ENCODE assay signal across 9 cellular contexts in the genomic region with DNA sequence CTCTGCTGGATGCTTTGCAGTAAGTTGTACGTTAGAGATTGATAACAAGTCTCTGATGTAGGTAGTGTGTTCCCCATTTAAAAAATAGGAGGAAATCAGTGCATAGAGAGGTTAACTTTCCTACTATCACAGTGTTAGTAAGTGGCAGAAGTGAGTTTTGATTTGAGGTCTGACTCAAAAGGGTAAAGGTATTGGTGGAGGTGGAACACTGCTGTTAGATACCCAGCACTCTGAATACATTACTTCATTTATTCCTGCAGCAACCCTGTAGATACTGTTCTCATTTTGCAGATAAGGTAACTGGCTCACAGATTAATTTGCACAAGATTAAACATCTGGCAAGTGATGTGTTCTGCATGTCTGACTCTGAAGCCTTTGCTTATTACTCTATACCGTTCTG. TPM values are rescaled to one million over a fixed set of nuclear protein-coding genes. Genes with fewer than 3 reads are reported as not detected.
DNase-seq lines count a peak whose midpoint lies in the region; ATAC-seq, FAIRE-seq and TF ChIP-seq lines count a peak whose summit lies in the region.
"Had no signal": no experiment of that assay in that cellular context is flagged by ENCODE, and none has a peak within 500 bp of the region (broad histone marks: within the 10 kb centered on the region; RNA-seq: fewer than 3 reads in every experiment).

No MANE protein-coding gene starts in this region.

- intact Hi-C loops in activated naive CD4-positive, alpha-beta T cell treated with anti-CD3 and anti-CD28 coated beads for 36 hours (cut with micrococcal nuclease) = no loop called here
- intact Hi-C loops in kidney (cut with DNase I) = no loop called here

- H3K27me3 Mint-ChIP-seq in activated naive CD4-positive, alpha-beta T cell treated with anti-CD3 and anti-CD28 coated beads for 36 hours (ENCODE audit: low read depth) = no peaks in the 10 kb centered on the region
- no peaks in the 10 kb centered on the region for H3K27me3 Mint-ChIP-seq in activated T-helper 17 cell treated with anti-CD3 and anti-CD28 coated beads, Interleukin-2, amount 50 U/mL, for 72 hours
- no peaks in the 10 kb centered on the region for H3K27me3 Mint-ChIP-seq in T-cell

- ATAC-seq in activated naive CD4-positive, alpha-beta T cell treated with anti-CD3 and anti-CD28 coated beads, Interleukin-2, amount 50 U/mL, for 72 hours = peak; percentile 17 to 78
- ATAC-seq in activated T-helper 17 cell treated with anti-CD3 and anti-CD28 coated beads, Interleukin-2, amount 50 U/mL, for 72 hours (replicated peaks) = peak; percentile 57
- no peak for ATAC-seq in thoracic aorta (ENCODE audit: insufficient number of reproducible peaks, low FRiP score, low read depth)
- ATAC-seq in T-cell (replicated peaks in 1 of 4) = no peak
- ATAC-seq in HG03460 (IDR thresholded peaks at IDR 0.05; ENCODE audit: unreplicated experiment) = no peak
- ATAC-seq: activated CD8-positive, alpha-beta memory T cell treated with anti-CD3 and anti-CD28 coated beads, Interleukin-2, amount 10 ng/mL, durations not matched to agents 7 days and 5 days had no signal

- POLR2A ChIA-PET in T-cell (lab: Charles Lee) = no interaction called here

- H3K36me3 ChIP-seq in kidney (ENCODE audit: control insufficient read depth in 1 of 2, insufficient read depth in 2 of 2, low read length in 2 of 2) = no peaks in the 10 kb centered on the region
- H3K36me3 ChIP-seq in thoracic aorta = no peaks in the 10 kb centered on the region

- H3K4me3 Mint-ChIP-seq in activated naive CD4-positive, alpha-beta T cell treated with anti-CD3 and anti-CD28 coated beads for 36 hours = no peak overlapping the region
- H3K4me3 Mint-ChIP-seq in activated T-helper 17 cell treated with anti-CD3 and anti-CD28 coated beads, Interleukin-2, amount 50 U/mL, for 72 hours = peak overlapping the region; percentile 86
- peak overlapping the region in 1 of 3 donors; percentile 94 for H3K4me3 Mint-ChIP-seq in T-cell
- H3K4me3 Mint-ChIP-seq: activated CD8-positive, alpha-beta memory T cell treated with anti-CD3 and anti-CD28 coated beads, Interleukin-2, amount 10 ng/mL, durations not matched to agents 7 days and 5 days had no signal

- H3K4me3 ChIP-seq in kidney (ENCODE audit: low read length in 2 of 2) = peak overlapping the region; percentile 43 to 89
- peak overlapping the region; percentile 82 for H3K4me3 ChIP-seq in thoracic aorta

- H3K4me1 Mint-ChIP-seq in activated naive CD4-positive, alpha-beta T cell treated with anti-CD3 and anti-CD28 coated beads for 36 hours (ENCODE audit: low read depth) = peaks cover 33% of the 10 kb centered on the region
- H3K4me1 Mint-ChIP-seq in activated T-helper 17 cell treated with anti-CD3 and anti-CD28 coated beads, Interleukin-2, amount 50 U/mL, for 72 hours = peaks cover 32% of the 10 kb centered on the region
- peaks cover 48 to 55% (median 49%) of the 10 kb centered on the region in 3 donors for H3K4me1 Mint-ChIP-seq in T-cell

- FAIRE-seq in kidney (lab: Jason Lieb, UNC) = no peak

- H3K9me3 ChIP-seq in kidney (ENCODE audit: control insufficient read depth in 1 of 2, low read length in 2 of 2) = no peaks in the 10 kb centered on the region
- no peaks in the 10 kb centered on the region for H3K9me3 ChIP-seq in thoracic aorta

- TF ChIP-seq CTCF in kidney (IDR thresholded peaks at IDR 0.05; ENCODE audit: borderline replicate concordance, extremely low read depth, insufficient read depth) = no peak
- no peak for TF ChIP-seq CTCF in thoracic aorta (IDR thresholded peaks at IDR 0.05)

- H3K4me1 ChIP-seq in kidney (ENCODE audit: control insufficient read depth in 1 of 2, insufficient read depth in 1 of 2, low read depth in 1 of 2, low read length in 2 of 2) (peaks cover 6 to 7% of the 10 kb centered on the region in 2 donors), thoracic aorta (ENCODE audit: control insufficient read depth in 1 of 2, low read depth in 2 of 2) (peaks cover 5 to 41% of the 10 kb centered on the region in 2 donors)

- peaks cover 4 to 5% of the 10 kb centered on the region in 2 donors for H3K9me3 Mint-ChIP-seq in activated naive CD4-positive, alpha-beta T cell treated with anti-CD3 and anti-CD28 coated beads, Interleukin-2, amount 50 U/mL, for 72 hours
- no peaks in the 10 kb centered on the region for H3K9me3 Mint-ChIP-seq in activated naive CD4-positive, alpha-beta T cell treated with anti-CD3 and anti-CD28 coated beads for 36 hours
- no peaks in the 10 kb centered on the region for H3K9me3 Mint-ChIP-seq in activated T-helper 17 cell treated with anti-CD3 and anti-CD28 coated beads, Interleukin-2, amount 50 U/mL, for 72 hours
- H3K9me3 Mint-ChIP-seq in T-cell = no peaks in the 10 kb centered on the region

- no peak for DNase-seq in activated naive CD4-positive, alpha-beta T cell treated with anti-CD3 and anti-CD28 coated beads, Interleukin-2, amount 50 U/mL, for 72 hours (ENCODE audit: low spot score in 2 of 2)
- DNase-seq in activated naive CD4-positive, alpha-beta T cell treated with anti-CD3 and anti-CD28 coated beads for 36 hours = no peak
- DNase-seq in kidney = no peak
- no peak for DNase-seq in thoracic aorta (ENCODE audit: low spot score)
- no peak for DNase-seq in AG08395 (ENCODE audit: low spot score)
- no peak for DNase-seq in T-cell
- DNase-seq: activated CD8-positive, alpha-beta memory T cell treated with anti-CD3 and anti-CD28 coated beads, Interleukin-2, amount 10 ng/mL, durations not matched to agents 7 days and 5 days had no signal

- no peak overlapping the region for H3K27ac ChIP-seq in kidney (ENCODE audit: low read depth in 2 of 2, low read length in 2 of 2)
- H3K27ac ChIP-seq in thoracic aorta = no peak overlapping the region

- peak overlapping the region in 1 of 2 donors; percentile 37 for H3K9ac ChIP-seq in kidney (ENCODE audit: low read length in 2 of 2)

- CTCF ChIA-PET in activated naive CD4-positive, alpha-beta T cell treated with anti-CD3 and anti-CD28 coated beads for 36 hours (lab: Charles Lee) = no interaction called here
- CTCF ChIA-PET in T-cell (lab: Charles Lee) = no interaction called here

- no peak overlapping the region for H3K27ac Mint-ChIP-seq in activated naive CD4-positive, alpha-beta T cell treated with anti-CD3 and anti-CD28 coated beads, Interleukin-2, amount 50 U/mL, for 72 hours
- H3K27ac Mint-ChIP-seq in activated naive CD4-positive, alpha-beta T cell treated with anti-CD3 and anti-CD28 coated beads for 36 hours = no peak overlapping the region
- no peak overlapping the region for H3K27ac Mint-ChIP-seq in activated T-helper 17 cell treated with anti-CD3 and anti-CD28 coated beads, Interleukin-2, amount 50 U/mL, for 72 hours
- peak overlapping the region in 1 of 2 donors; percentile 35 for H3K27ac Mint-ChIP-seq in T-cell
- H3K27ac Mint-ChIP-seq: activated CD8-positive, alpha-beta memory T cell treated with anti-CD3 and anti-CD28 coated beads, Interleukin-2, amount 10 ng/mL, durations not matched to agents 7 days and 5 days had no signal

- H3K36me3 Mint-ChIP-seq in activated naive CD4-positive, alpha-beta T cell treated with anti-CD3 and anti-CD28 coated beads, Interleukin-2, amount 50 U/mL, for 72 hours = peaks cover 0 to 5% of the 10 kb centered on the region in 2 donors
- peaks cover 4% of the 10 kb centered on the region for H3K36me3 Mint-ChIP-seq in activated naive CD4-positive, alpha-beta T cell treated with anti-CD3 and anti-CD28 coated beads for 36 hours (ENCODE audit: low read depth)
- H3K36me3 Mint-ChIP-seq in activated T-helper 17 cell treated with anti-CD3 and anti-CD28 coated beads, Interleukin-2, amount 50 U/mL, for 72 hours (ENCODE audit: low read depth) = no peaks in the 10 kb centered on the region
- H3K36me3 Mint-ChIP-seq in T-cell = peaks cover 3% of the 10 kb centered on the region

- H3K27me3 ChIP-seq in thoracic aorta (replicated peaks; ENCODE audit: insufficient read depth) = no peaks in the 10 kb centered on the region

RNA-seq across cellular contexts. Expression of a gene that starts 3.1 kb away (rescaled TPM):
- total RNA-seq in activated naive CD4-positive, alpha-beta T cell treated with anti-CD3 and anti-CD28 coated beads, Interleukin-2, amount 50 U/mL, for 72 hours = 1 to 10 TPM; 3.3 to 3.6 TPM
- total RNA-seq in activated naive CD4-positive, alpha-beta T cell treated with anti-CD3 and anti-CD28 coated beads for 36 hours = 1 to 10 TPM; 3.9 to 6.5 TPM
- total RNA-seq in activated T-helper 17 cell treated with anti-CD3 and anti-CD28 coated beads, Interleukin-2, amount 50 U/mL, for 72 hours = 1 to 10 TPM; 3.4 to 5.3 TPM
- total RNA-seq in kidney = 30.3 TPM
- polyA plus RNA-seq in kidney (ENCODE audit: insufficient read depth, low read depth, low replicate concordance) = 7.5 TPM
- total RNA-seq in thoracic aorta = 10 to 100 TPM; 46.4 to 60.7 TPM
- 1 to 10 TPM; 4.6 to 9.1 (median 5.2) TPM for total RNA-seq in T-cell

Comparison
In these comparisons a context has a peak if more than half of its experiments do, and no peak if none do; other contexts are left out.
1. ATAC-seq: peak in activated naive CD4-positive, alpha-beta T cell treated with anti-CD3 and anti-CD28 coated beads, Interleukin-2, amount 50 U/mL, for 72 hours (2 of 2) and activated T-helper 17 cell treated with anti-CD3 and anti-CD28 coated beads, Interleukin-2, amount 50 U/mL, for 72 hours (single experiment); none in thoracic aorta (single experiment), T-cell (0 of 4) and HG03460 (single experiment).